In genomic region chr2:131009713-131010475, GRCh38 we compare ENCODE assay signal across 27 cellular contexts.
"Had no signal": no experiment of that assay in that cellular context is flagged by ENCODE, and none has a peak within 500 bp of the region (broad histone marks: within the 10 kb centered on the region; RNA-seq: fewer than 3 reads in every experiment).

No MANE protein-coding gene starts in this region.

- H3K27ac Mint-ChIP-seq: activated naive CD4-positive, alpha-beta T cell treated with anti-CD3 and anti-CD28 coated beads, Interleukin-2, amount 50 U/mL, for 72 hours; activated T-helper 1 cell treated with anti-CD3 and anti-CD28 coated beads, Interleukin-12 subunit alpha, Interleukin-12 subunit beta, Interleukin-2, Interleukin-4 antibody, amounts not matched to agents 30 ng/mL and 10 ng/mL and 1 ng/mL, durations not matched to agents 14 hours and 24 hours and 36 hours; memory B cell; stimulated activated memory B cell treated with anti-CD40 and anti-IgM and Interleukin-4, amounts not matched to agents 10 μg/mL and 1 μg/mL and 100 μg/mL, for 72 hours had no signal

- DNase-seq: activated CD4-positive, alpha-beta T cell treated with anti-CD3 and anti-CD28 coated beads, Interleukin-2, amount 50 U/mL, for 48 hours; activated CD4-positive, CD25-positive, alpha-beta regulatory T cell treated with anti-CD3 and anti-CD28 coated beads, Interleukin-2, amount 50 U/mL, for 72 hours; activated gamma-delta T cell; amygdala; cerebellar nuclear complex; foreskin fibroblast; heart right ventricle; left colon; occipital lobe; posterior cingulate gyrus; right lobe of liver; stimulated activated CD4-positive, alpha-beta T cell treated with anti-CD3 and anti-CD28 coated beads, Interleukin-1b, Interleukin-23, amount 100 ng/mL, for 48 hours; T-helper 1 cell; testis; trophoblast cell; uterus; WERI-Rb-1 had no signal

- H3K9me3 ChIP-seq: heart right ventricle, right lobe of liver, testis, uterus had no signal

- H3K4me1 Mint-ChIP-seq: memory B cell; stimulated activated memory B cell treated with anti-CD40 and anti-IgM and Interleukin-4, amounts not matched to agents 10 μg/mL and 1 μg/mL and 100 μg/mL, for 72 hours had no signal

- H3K9me3 Mint-ChIP-seq: activated T-helper 1 cell treated with anti-CD3 and anti-CD28 coated beads, Interleukin-12 subunit alpha, Interleukin-12 subunit beta, Interleukin-2, Interleukin-4 antibody, amounts not matched to agents 30 ng/mL and 10 ng/mL and 1 ng/mL, durations not matched to agents 14 hours and 24 hours and 36 hours; stimulated activated memory B cell treated with anti-CD40 and anti-IgM and Interleukin-4, amounts not matched to agents 10 μg/mL and 1 μg/mL and 100 μg/mL, for 72 hours had no signal

- H3K27ac ChIP-seq: coronary artery, heart right ventricle, right lobe of liver, testis, uterus, WERI-Rb-1 had no signal

- H3K4me1 ChIP-seq: heart right ventricle, right lobe of liver, testis, uterus had no signal

- FAIRE-seq: bronchial epithelial cell, endometrium, keratinocyte, TTC549 had no signal

- ATAC-seq: activated naive CD4-positive, alpha-beta T cell treated with anti-CD3 and anti-CD28 coated beads, Interleukin-2, amount 50 U/mL, for 72 hours; heart right ventricle; left colon; right lobe of liver; stimulated activated memory B cell treated with anti-CD40 and anti-IgM and Interleukin-4, amounts not matched to agents 10 μg/mL and 1 μg/mL and 100 μg/mL, for 72 hours had no signal

- H3K27me3 ChIP-seq: right lobe of liver, testis, uterus had no signal

- H3K4me3 ChIP-seq: coronary artery, heart right ventricle, right lobe of liver, skin epidermis, testis, uterus had no signal

- H3K36me3 ChIP-seq: heart right ventricle, right lobe of liver, uterus, WERI-Rb-1 had no signal

- H3K4me3 Mint-ChIP-seq: activated T-helper 1 cell treated with anti-CD3 and anti-CD28 coated beads, Interleukin-12 subunit alpha, Interleukin-12 subunit beta, Interleukin-2, Interleukin-4 antibody, amounts not matched to agents 30 ng/mL and 10 ng/mL and 1 ng/mL, durations not matched to agents 14 hours and 24 hours and 36 hours; memory B cell; stimulated activated memory B cell treated with anti-CD40 and anti-IgM and Interleukin-4, amounts not matched to agents 10 μg/mL and 1 μg/mL and 100 μg/mL, for 72 hours had no signal

- H3K36me3 Mint-ChIP-seq: activated naive CD4-positive, alpha-beta T cell treated with anti-CD3 and anti-CD28 coated beads, Interleukin-2, amount 50 U/mL, for 72 hours; memory B cell; stimulated activated memory B cell treated with anti-CD40 and anti-IgM and Interleukin-4, amounts not matched to agents 10 μg/mL and 1 μg/mL and 100 μg/mL, for 72 hours had no signal
